12 cellular contexts compared by ENCODE assay signal in the genomic region with DNA sequence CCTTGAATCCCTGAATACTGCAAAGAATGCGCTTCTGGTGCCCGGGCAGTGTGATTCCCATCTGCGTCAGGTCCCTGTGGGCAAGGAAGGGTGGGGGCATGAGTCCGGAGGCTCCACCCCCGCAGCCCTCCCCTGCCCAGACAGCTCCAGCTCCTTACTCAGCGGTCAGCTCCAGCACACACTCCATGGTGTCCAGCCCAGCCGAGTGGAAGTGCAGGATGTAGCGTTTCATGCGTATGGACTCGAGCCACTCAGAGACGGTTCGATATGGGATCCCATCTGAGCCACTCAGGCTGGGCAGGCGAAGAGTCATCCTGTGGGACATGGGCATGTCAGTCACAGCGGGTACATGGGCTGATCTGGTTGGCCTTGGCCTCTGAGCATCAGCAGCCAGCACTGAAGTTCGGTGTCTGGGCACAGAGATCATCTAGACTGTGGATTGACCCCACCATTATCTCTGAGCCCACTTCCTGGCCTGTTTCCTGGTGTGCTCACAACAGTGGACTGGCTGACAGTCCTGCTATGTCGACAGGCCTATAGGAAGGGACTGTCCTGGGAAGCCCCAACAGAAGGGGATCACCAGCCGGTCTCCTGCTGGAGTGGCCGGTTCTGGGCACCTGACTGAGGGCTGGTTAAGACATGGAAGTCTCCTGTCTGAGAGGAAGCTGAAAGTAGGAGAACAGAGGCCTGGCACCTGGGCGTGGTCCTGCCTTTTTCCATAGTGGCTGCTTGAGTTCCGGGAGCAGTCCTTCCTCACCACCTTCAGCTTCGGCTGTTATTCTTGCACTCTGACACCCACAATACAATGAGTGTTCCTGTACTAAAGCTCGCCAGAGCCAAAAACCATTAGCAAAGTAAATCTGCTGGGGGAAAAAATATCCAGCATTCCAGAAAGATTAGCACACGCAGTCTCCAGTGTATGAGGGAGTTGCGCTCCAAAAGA. TPM values are rescaled to one million over a fixed set of nuclear protein-coding genes. Genes with fewer than 3 reads are reported as not detected.
A peak's percentile ranks its signal among the peaks of the same experiment; 100 is the strongest.
DNase-seq lines count a peak whose midpoint lies in the region; ATAC-seq and TF ChIP-seq lines count a peak whose summit lies in the region.
"Had no signal": no experiment of that assay in that cellular context is flagged by ENCODE, and none has a peak within 500 bp of the region (broad histone marks: within the 10 kb centered on the region; RNA-seq: fewer than 3 reads in every experiment).

No MANE protein-coding gene starts in this region.

- intact Hi-C loops in heart right ventricle (cut with DNase I) (no loop called here), psoas muscle (cut with DNase I) (no loop called here)

- CTCF ChIA-PET in activated CD8-positive, alpha-beta T cell treated with anti-CD3 and anti-CD28 coated beads, Interleukin-2, amount 10 ng/mL, durations not matched to agents 7 days and 5 days (lab: Charles Lee), result interaction anchor here (1.0 to 1.7 kb wide), 4 partner anchors 12 to 17 kb away, joined by 3 to 7 read pairs (median 4); no protein-coding TSS in a partner anchor

- H3K27me3 ChIP-seq in heart right ventricle (no peaks in the 10 kb centered on the region), psoas muscle (ENCODE audit: insufficient read depth in 3 of 3, low read length in 2 of 3) (no peaks in the 10 kb centered on the region)
- H3K27me3 ChIP-seq: adrenal gland had no signal

- TF ChIP-seq CTCF in astrocyte of the cerebellum (IDR thresholded peaks at IDR 0.05; ENCODE audit: low read depth, low read length, missing control alignments) (no peak), heart right ventricle (IDR thresholded peaks at IDR 0.05) (no peak), psoas muscle (IDR thresholded peaks at IDR 0.05) (no peak), type B pancreatic cell (conservative IDR thresholded peaks at IDR 0.05) (no peak)

- in situ Hi-C loops in astrocyte of the cerebellum (cut with HindIII; ENCODE audit: low sequenced_read_pairs), result no loop called here

- H3K4me1 Mint-ChIP-seq in activated CD8-positive, alpha-beta T cell treated with anti-CD3 and anti-CD28 coated beads, Interleukin-2, amount 10 ng/mL, durations not matched to agents 7 days and 5 days (ENCODE audit: low read depth), result peaks cover 37% of the 10 kb centered on the region
- no peaks in the 10 kb centered on the region for H3K4me1 Mint-ChIP-seq in type B pancreatic cell (ENCODE audit: unreplicated experiment)

- H3K27me3 Mint-ChIP-seq in activated CD8-positive, alpha-beta T cell treated with anti-CD3 and anti-CD28 coated beads, Interleukin-2, amount 10 ng/mL, durations not matched to agents 7 days and 5 days (ENCODE audit: low read depth), result no peaks in the 10 kb centered on the region
- no peaks in the 10 kb centered on the region for H3K27me3 Mint-ChIP-seq in type B pancreatic cell

- no peaks in the 10 kb centered on the region for H3K9me3 Mint-ChIP-seq in activated CD8-positive, alpha-beta T cell treated with anti-CD3 and anti-CD28 coated beads, Interleukin-2, amount 10 ng/mL, durations not matched to agents 7 days and 5 days (ENCODE audit: insufficient read depth)
- no peaks in the 10 kb centered on the region for H3K9me3 Mint-ChIP-seq in type B pancreatic cell
- H3K9me3 Mint-ChIP-seq: neural crest cell had no signal

- peak overlapping the region; percentile 69 to 95 (median 84) for H3K27ac ChIP-seq in heart right ventricle
- H3K27ac ChIP-seq in psoas muscle, result peak overlapping the region; percentile 72

- POLR2A ChIA-PET in activated CD8-positive, alpha-beta T cell treated with anti-CD3 and anti-CD28 coated beads, Interleukin-2, amount 10 ng/mL, durations not matched to agents 7 days and 5 days (lab: Charles Lee), result interaction anchor here (0.6 to 3.2 kb wide), 2 partner anchors 7 to 128 kb away, joined by 3 to 9 read pairs; a partner anchor contains a TSS

- 42 to 53% methylated on average over 24 of the region's 24 CpGs for WGBS in heart right ventricle, 2 donors
- 44 to 51% (median 44%) methylated on average over 24 of the region's 24 CpGs for WGBS in psoas muscle, 3 donors

- H3K4me1 ChIP-seq in heart right ventricle (peaks cover 17 to 85% (median 73%) of the 10 kb centered on the region in 9 donors), psoas muscle (peaks cover 14% of the 10 kb centered on the region)

- peaks cover 0 to 64% (median 25%) of the 10 kb centered on the region in 9 donors for H3K36me3 ChIP-seq in heart right ventricle
- peaks cover 13 to 61% of the 10 kb centered on the region in 2 donors for H3K36me3 ChIP-seq in psoas muscle (ENCODE audit: insufficient read depth in 1 of 2, low read depth in 1 of 2)

- H3K4me3 ChIP-seq in astrocyte of the cerebellum (ENCODE audit: low read depth, low read length) (no peak overlapping the region), heart right ventricle (peak overlapping the region in 1 of 10 donors; percentile 22), psoas muscle (no peak overlapping the region)
- H3K4me3 ChIP-seq: adrenal gland had no signal

- DNase-seq in EH (ENCODE audit: low read depth) (peak; percentile 90), astrocyte of the cerebellum (ENCODE audit: low read depth) (peak; percentile 64), heart right ventricle (peak; percentile 64 to 71), psoas muscle (peak; percentile 81 to 87), SW480 (ENCODE audit: low spot score) (no peak), type B pancreatic cell (ENCODE audit: extremely low spot score, unreplicated experiment) (no peak)
- no peak for DNase-seq in activated CD8-positive, alpha-beta T cell treated with anti-CD3 and anti-CD28 coated beads, Interleukin-2, amount 10 ng/mL, durations not matched to agents 7 days and 5 days
- DNase-seq: Calu3, Kasumi-1 had no signal

- peak; percentile 65 to 79 (median 74) for ATAC-seq in heart right ventricle
- peak; percentile 33 to 63 (median 52) for ATAC-seq in psoas muscle
- ATAC-seq in HG02759 (IDR thresholded peaks at IDR 0.05; ENCODE audit: unreplicated experiment), result no peak
- ATAC-seq in activated CD8-positive, alpha-beta T cell treated with anti-CD3 and anti-CD28 coated beads, Interleukin-2, amount 10 ng/mL, durations not matched to agents 7 days and 5 days, result no peak

- no peak overlapping the region for H3K27ac Mint-ChIP-seq in activated CD8-positive, alpha-beta T cell treated with anti-CD3 and anti-CD28 coated beads, Interleukin-2, amount 10 ng/mL, durations not matched to agents 7 days and 5 days
- no peak overlapping the region for H3K27ac Mint-ChIP-seq in type B pancreatic cell

- H3K9me3 ChIP-seq in heart right ventricle, result no peaks in the 10 kb centered on the region
- H3K9me3 ChIP-seq in psoas muscle, result no peaks in the 10 kb centered on the region
- H3K9me3 ChIP-seq: adrenal gland had no signal

- H3K4me3 Mint-ChIP-seq in activated CD8-positive, alpha-beta T cell treated with anti-CD3 and anti-CD28 coated beads, Interleukin-2, amount 10 ng/mL, durations not matched to agents 7 days and 5 days, result no peak overlapping the region
- no peak overlapping the region for H3K4me3 Mint-ChIP-seq in type B pancreatic cell
- H3K4me3 Mint-ChIP-seq: neural crest cell had no signal

- peaks cover 56% of the 10 kb centered on the region for H3K36me3 Mint-ChIP-seq in activated CD8-positive, alpha-beta T cell treated with anti-CD3 and anti-CD28 coated beads, Interleukin-2, amount 10 ng/mL, durations not matched to agents 7 days and 5 days (ENCODE audit: low read depth)
- peaks cover 7% of the 10 kb centered on the region for H3K36me3 Mint-ChIP-seq in type B pancreatic cell

RNA-seq across cellular contexts. Expression of a gene that starts 10.6 kb away (rescaled TPM):
- total RNA-seq in heart right ventricle (100 to 1,000 TPM in 2 of 10 donors, 10 to 100 TPM in 8; 48.5 to 148 (median 74.6) TPM), psoas muscle (100 to 1,000 TPM in 2 of 4 donors, 10 to 100 TPM in 2; 60.4 to 134 (median 96.0) TPM), type B pancreatic cell (ENCODE audit: low replicate concordance) (73.2 and 107 TPM in 2 replicates)
- polyA plus RNA-seq in heart right ventricle (100 to 1,000 TPM in 1 of 2 donors, 10 to 100 TPM in 1; 58.9 to 152 TPM), psoas muscle (100 to 1,000 TPM in 1 of 3 donors, 10 to 100 TPM in 2; 34.4 to 215 (median 57.6) TPM)
- 100 to 1,000 TPM; 179 to 192 TPM for total RNA-seq in activated CD8-positive, alpha-beta T cell treated with anti-CD3 and anti-CD28 coated beads, Interleukin-2, amount 10 ng/mL, durations not matched to agents 7 days and 5 days

RNA-seq across cellular contexts. Expression of a gene that starts 16.9 kb away (rescaled TPM):
- total RNA-seq in heart right ventricle (under 1 TPM in 1 of 10 donors, not detected in 9; 0.39 TPM), psoas muscle (under 1 TPM in 2 of 4 donors, not detected in 2; 0.28 to 0.38 TPM), type B pancreatic cell (ENCODE audit: low replicate concordance) (18.0 and 40.1 TPM in 2 replicates)
- polyA plus RNA-seq in heart right ventricle (under 1 TPM; 0.12 to 0.73 TPM), psoas muscle (under 1 TPM in 2 of 3 donors, not detected in 1; 0.07 to 0.12 TPM)
- 10 to 100 TPM; 12.4 to 15.7 TPM for total RNA-seq in activated CD8-positive, alpha-beta T cell treated with anti-CD3 and anti-CD28 coated beads, Interleukin-2, amount 10 ng/mL, durations not matched to agents 7 days and 5 days
- total RNA-seq: neural crest cell had no signal

RNA-seq across cellular contexts. Expression of a gene that starts 29.2 kb away (rescaled TPM):
- total RNA-seq in heart right ventricle (1 to 10 TPM in 1 of 10 donors, under 1 TPM in 8, not detected in 1; 0.07 to 1.2 (median 0.39) TPM), psoas muscle (1 to 10 TPM in 1 of 4 donors, under 1 TPM in 3; 0.25 to 1.0 (median 0.61) TPM), type B pancreatic cell (ENCODE audit: low replicate concordance) (2.1 and 6.5 TPM in 2 replicates)
- polyA plus RNA-seq in heart right ventricle (under 1 TPM; 0.22 to 0.37 TPM), psoas muscle (under 1 TPM; 0.13 to 0.27 (median 0.21) TPM)
- total RNA-seq in activated CD8-positive, alpha-beta T cell treated with anti-CD3 and anti-CD28 coated beads, Interleukin-2, amount 10 ng/mL, durations not matched to agents 7 days and 5 days, result 1 to 10 TPM; 2.2 to 2.4 TPM

RNA-seq across cellular contexts. Expression of a gene that starts 51.5 kb away (rescaled TPM):
- total RNA-seq in heart right ventricle (not detected), psoas muscle (not detected), type B pancreatic cell (ENCODE audit: low replicate concordance) (not detected in 2 replicates)
- polyA plus RNA-seq in heart right ventricle (not detected), psoas muscle (not detected)
- under 1 TPM; 0.26 to 0.29 TPM for total RNA-seq in activated CD8-positive, alpha-beta T cell treated with anti-CD3 and anti-CD28 coated beads, Interleukin-2, amount 10 ng/mL, durations not matched to agents 7 days and 5 days
- total RNA-seq: Calu3, neural crest cell had no signal
- polyA plus RNA-seq: adrenal gland had no signal

Comparison
In these comparisons a context has a peak if more than half of its experiments do, and no peak if none do; other contexts are left out.
1. DNase-seq: peak in EH (single experiment), astrocyte of the cerebellum (single experiment), heart right ventricle (2 of 2) and psoas muscle (2 of 2); none in activated CD8-positive, alpha-beta T cell treated with anti-CD3 and anti-CD28 coated beads, Interleukin-2, amount 10 ng/mL, durations not matched to agents 7 days and 5 days (single experiment), SW480 (single experiment) and type B pancreatic cell (single experiment).
2. ATAC-seq: peak in heart right ventricle (8 of 8) and psoas muscle (4 of 4); none in HG02759 (single experiment) and activated CD8-positive, alpha-beta T cell treated with anti-CD3 and anti-CD28 coated beads, Interleukin-2, amount 10 ng/mL, durations not matched to agents 7 days and 5 days (single experiment).
3. RNA of a gene that starts 16.9 kb away (total RNA-seq): 18.0 to 40.1 TPM in type B pancreatic cell and 12.4 to 15.7 TPM in activated CD8-positive, alpha-beta T cell treated with anti-CD3 and anti-CD28 coated beads, Interleukin-2, amount 10 ng/mL, durations not matched to agents 7 days and 5 days; 0.28 to 0.38 TPM in psoas muscle and 0.39 TPM in heart right ventricle; every median in the first group is over 4 times any median in the second.